In genomic region chr7:32048970-32049369, GRCh38 we compare ENCODE assay signal across 15 cellular contexts. TPM values are rescaled to one million over a fixed set of nuclear protein-coding genes. Genes with fewer than 3 reads are reported as not detected.
A peak's percentile ranks its signal among the peaks of the same experiment; 100 is the strongest.
DNase-seq lines count a peak whose midpoint lies in the region; ATAC-seq and TF ChIP-seq lines count a peak whose summit lies in the region.
"Had no signal": no experiment of that assay in that cellular context is flagged by ENCODE, and none has a peak within 500 bp of the region (broad histone marks: within the 10 kb centered on the region; RNA-seq: fewer than 3 reads in every experiment).

No MANE protein-coding gene starts in this region.

- no peaks in the 10 kb centered on the region for H3K36me3 ChIP-seq in neural progenitor cell
- H3K36me3 ChIP-seq: upper lobe of left lung had no signal

- H3K9me3 ChIP-seq in neural progenitor cell (ENCODE audit: low read depth): no peaks in the 10 kb centered on the region
- H3K9me3 ChIP-seq: upper lobe of left lung had no signal

- no peaks in the 10 kb centered on the region for H3K27me3 ChIP-seq in neural progenitor cell
- H3K27me3 ChIP-seq: upper lobe of left lung had no signal

- H3K36me3 Mint-ChIP-seq in neural progenitor cell: no peaks in the 10 kb centered on the region

- H3K4me3 Mint-ChIP-seq in neural progenitor cell: no peak overlapping the region

- ATAC-seq in HG02840 (IDR thresholded peaks at IDR 0.05; ENCODE audit: low FRiP score, unreplicated experiment): peak; percentile 58
- ATAC-seq: Panc1 had no signal

- H3K9ac ChIP-seq in neural progenitor cell: no peak overlapping the region

- no peaks in the 10 kb centered on the region for H3K79me2 ChIP-seq in neural progenitor cell (ENCODE audit: low read depth)

- H3K4me2 ChIP-seq in neural progenitor cell: no peak overlapping the region

- no peak for TF ChIP-seq CTCF in neural progenitor cell (IDR thresholded peaks at IDR 0.05)

- no peaks in the 10 kb centered on the region for H3K9me3 Mint-ChIP-seq in neural progenitor cell

- DNase-seq in NOMO-1 treated with DMSO at 0.1 percent for 48 hours (lab: John Stamatoyannopoulos, UW; ENCODE audit: unreplicated experiment) (peak; percentile 23), NOMO-1 treated with dmso at 0.1 percent for 144 hours (lab: John Stamatoyannopoulos, UW; ENCODE audit: unreplicated experiment) (no peak), NCI-H1694 treated with DMSO at 0.1 percent for 48 hours (lab: John Stamatoyannopoulos, UW) (peak; percentile 52), GM19240 (ENCODE audit: insufficient read length, low spot score) (no peak), neural progenitor cell (ENCODE audit: low spot score) (no peak), HuH-7.5 (ENCODE audit: low spot score) (no peak)
- DNase-seq in effector CD4-positive, alpha-beta T cell: no peak
- DNase-seq: EL, NCI-H1092, T-helper 9 cell, upper lobe of left lung had no signal

- no peak overlapping the region for H3K4me3 ChIP-seq in neural progenitor cell
- H3K4me3 ChIP-seq: upper lobe of left lung had no signal

- H3K27me3 Mint-ChIP-seq in neural progenitor cell (ENCODE audit: insufficient read depth, low read depth): no peaks in the 10 kb centered on the region

- no peaks in the 10 kb centered on the region for H3K4me1 ChIP-seq in neural progenitor cell
- H3K4me1 ChIP-seq: upper lobe of left lung had no signal

- H4K20me1 ChIP-seq in neural progenitor cell (ENCODE audit: low read depth): no peaks in the 10 kb centered on the region

- no peak overlapping the region for H3K27ac Mint-ChIP-seq in neural progenitor cell

- no peaks in the 10 kb centered on the region for H3F3A ChIP-seq in neural progenitor cell (ENCODE audit: low read depth)

- H3K4me1 Mint-ChIP-seq in neural progenitor cell: peaks cover 11% of the 10 kb centered on the region

- no peak overlapping the region for H3K27ac ChIP-seq in neural progenitor cell
- H3K27ac ChIP-seq: epithelial cell of prostate, upper lobe of left lung had no signal

- H2AFZ ChIP-seq in neural progenitor cell (replicated peaks): no peak overlapping the region

RNA-seq across cellular contexts. Expression of gene PDE1C, which starts 21.2 kb away (rescaled TPM):
- 0.54 and 0.56 TPM in 2 replicates for total RNA-seq in neural progenitor cell (ENCODE audit: low replicate concordance)
- total RNA-seq: mononuclear cell had no signal

Comparison
In these comparisons a context has a peak if more than half of its experiments do, and no peak if none do; other contexts are left out.
1. DNase-seq: peak in NOMO-1 treated with DMSO at 0.1 percent for 48 hours (single experiment) and NCI-H1694 treated with DMSO at 0.1 percent for 48 hours (single experiment); none in NOMO-1 treated with dmso at 0.1 percent for 144 hours (single experiment), GM19240 (single experiment), effector CD4-positive, alpha-beta T cell (single experiment), neural progenitor cell (single experiment) and HuH-7.5 (single experiment).